1 cellular context compared by ENCODE assay signal in genomic region chr14:21233457-21234076, GRCh38.
TF ChIP-seq lines count a peak whose summit lies in the region.

No MANE protein-coding gene starts in this region.

TF ChIP-seq in K562, 482 proteins besides CTCF, POLR2A, EP300 and RAD21 (continued from another document):
- TF ChIP-seq POLR2G (IDR thresholded peaks at IDR 0.05; ENCODE audit: low read depth, low read length) (no peak), BDP1 (IDR thresholded peaks at IDR 0.05; ENCODE audit: insufficient read depth, insufficient read length) (no peak), CC2D1A (IDR thresholded peaks at IDR 0.05) (no peak), BACH1 (tag; IDR thresholded peaks at IDR 0.05) (no peak), POLR2AphosphoS2 (IDR thresholded peaks at IDR 0.05; ENCODE audit: low read length) (peak; percentile 20; the same call in 1 of the 2 replicates), NCOR1 (IDR thresholded peaks at IDR 0.05) (no peak), TBP (optimal IDR thresholded peaks at IDR 0.05; ENCODE audit: low read depth, low read length) (no peak), ZNF583 (CRISPR knock-in tag; IDR thresholded peaks at IDR 0.05) (no peak), ZBTB49 (CRISPR knock-in tag; IDR thresholded peaks at IDR 0.05; ENCODE audit: borderline replicate concordance) (no peak), ARID3A (IDR thresholded peaks at IDR 0.05; ENCODE audit: borderline replicate concordance, low read depth, low read length) (no peak), ZNF253 (CRISPR knock-in tag; conservative IDR thresholded peaks at IDR 0.05) (no peak), CBX5 (IDR thresholded peaks at IDR 0.05; ENCODE audit: borderline replicate concordance, low read depth) (no peak), MED1 (CRISPR knock-in tag; IDR thresholded peaks at IDR 0.05; ENCODE audit: borderline replicate concordance) (no peak), PRDM10 (IDR thresholded peaks at IDR 0.05; ENCODE audit: partially characterized antibody) (peak; percentile 85)
TF ChIP-seq in K562: peak in this region for 2.
